ENCODE assay signal across 10 cellular contexts in genomic region chr19:7159105-7159933, GRCh38.
A peak's percentile ranks its signal among the peaks of the same experiment; 100 is the strongest.
DNase-seq lines count a peak whose midpoint lies in the region; ATAC-seq, FAIRE-seq and TF ChIP-seq lines count a peak whose summit lies in the region.
"Had no signal": no experiment of that assay in that cellular context is flagged by ENCODE, and none has a peak within 500 bp of the region (broad histone marks: within the 10 kb centered on the region; RNA-seq: fewer than 3 reads in every experiment).

No MANE protein-coding gene starts in this region.

- no peak overlapping the region for H3K27ac ChIP-seq in brain microvascular endothelial cell
- H3K27ac ChIP-seq in lung (ENCODE audit: low read depth in 1 of 2, low read length in 1 of 2) = peak overlapping the region; percentile 57 to 84
- H3K27ac ChIP-seq in upper lobe of right lung = peak overlapping the region; percentile 63
- H3K27ac ChIP-seq: A549 had no signal

- in situ Hi-C loops in brain microvascular endothelial cell (cut with HindIII; ENCODE audit: low pct_ligation_motif_present, low sequenced_read_pairs) = no loop called here

- H3K4me3 ChIP-seq in brain microvascular endothelial cell (ENCODE audit: low read depth, low read length) (no peak overlapping the region), lung (no peak overlapping the region), upper lobe of right lung (no peak overlapping the region)
- H3K4me3 ChIP-seq: A549 had no signal

- H3K27me3 ChIP-seq in brain microvascular endothelial cell (replicated peaks) (no peaks in the 10 kb centered on the region), lung (ENCODE audit: control insufficient read depth, insufficient read depth) (no peaks in the 10 kb centered on the region), upper lobe of right lung (no peaks in the 10 kb centered on the region)

- FAIRE-seq in GM12892 (lab: Jason Lieb, UNC) = no peak
- FAIRE-seq: A549 had no signal

- ATAC-seq in lung (ENCODE audit: insufficient read depth, low FRiP score) = no peak
- peak; percentile 65 for ATAC-seq in upper lobe of right lung
- ATAC-seq in GM19395 (IDR thresholded peaks at IDR 0.05; ENCODE audit: unreplicated experiment) = no peak
- ATAC-seq: A549, T-helper 17 cell had no signal

- 53 to 55% methylated on average over 18 of the region's 18 CpGs for WGBS in lung, 2 donors

- DNase-seq in NCI-H2081 (lab: John Stamatoyannopoulos, UW) (peak; percentile 20 to 30), NCI-H2081 treated with DMSO at 0.1 percent for 48 hours (lab: John Stamatoyannopoulos, UW) (no peak), brain microvascular endothelial cell (peak; percentile 51), lung (ENCODE audit: low spot score) (no peak), upper lobe of right lung (no peak), putamen (ENCODE audit: low spot score) (no peak), GM12892 (ENCODE audit: insufficient read length) (no peak)
- DNase-seq: T-helper 17 cell had no signal

- TF ChIP-seq CTCF in brain microvascular endothelial cell (IDR thresholded peaks at IDR 0.05; ENCODE audit: low read depth, low read length, missing control alignments) (no peak), lung (IDR thresholded peaks at IDR 0.05; ENCODE audit: control extremely low read depth, extremely low read depth) (no peak), upper lobe of right lung (IDR thresholded peaks at IDR 0.05) (no peak)

- H3K36me3 ChIP-seq in brain microvascular endothelial cell (replicated peaks) (no peaks in the 10 kb centered on the region), lung (ENCODE audit: control insufficient read depth in 2 of 2, insufficient read depth in 2 of 2, low read length in 2 of 2) (peaks cover 8 to 14% of the 10 kb centered on the region in 2 donors), upper lobe of right lung (peaks cover 19% of the 10 kb centered on the region)

- TF ChIP-seq POLR2A in GM12892 (IDR thresholded peaks at IDR 0.05; ENCODE audit: low read depth, low read length) = no peak

- H3K9me3 ChIP-seq in lung (ENCODE audit: control insufficient read depth in 2 of 2, insufficient read depth in 1 of 2, low read length in 1 of 2) = no peaks in the 10 kb centered on the region
- H3K9me3 ChIP-seq in upper lobe of right lung = no peaks in the 10 kb centered on the region
- H3K9me3 ChIP-seq: A549 had no signal

- H3K4me1 ChIP-seq in lung (ENCODE audit: control insufficient read depth in 2 of 2, insufficient read depth in 2 of 2, low read length in 2 of 2) (no peaks in the 10 kb centered on the region), upper lobe of right lung (peaks cover 4% of the 10 kb centered on the region)
- H3K4me1 ChIP-seq: A549 had no signal

- intact Hi-C loops in upper lobe of right lung (cut with DNase I) = no loop called here

Comparison
In these comparisons a context has a peak if more than half of its experiments do, and no peak if none do; other contexts are left out.
1. DNase-seq: peak in NCI-H2081 (2 of 2) and brain microvascular endothelial cell (single experiment); none in NCI-H2081 treated with DMSO at 0.1 percent for 48 hours (single experiment), lung (single experiment), upper lobe of right lung (single experiment), putamen (single experiment) and GM12892 (single experiment).